1 cellular context compared by ENCODE assay signal in genomic region chr1:46469846-46470245, GRCh38.
TF ChIP-seq lines count a peak whose summit lies in the region.

No MANE protein-coding gene starts in this region.

TF ChIP-seq in H1, 55 proteins besides CTCF, POLR2A, EP300 and RAD21:
- no peak for TF ChIP-seq CBX5 (IDR thresholded peaks at IDR 0.05; ENCODE audit: low read depth, low read length)
- TF ChIP-seq CHD2 (IDR thresholded peaks at IDR 0.05; ENCODE audit: low read length) = no peak
- no peak for TF ChIP-seq BRCA1 (IDR thresholded peaks at IDR 0.05; ENCODE audit: low read depth, low read length)
- TF ChIP-seq USF2 (IDR thresholded peaks at IDR 0.05; ENCODE audit: low read length) = no peak
- no peak for TF ChIP-seq KDM1A (IDR thresholded peaks at IDR 0.05; ENCODE audit: borderline replicate concordance, low read length)
- TF ChIP-seq TAF7 (optimal IDR thresholded peaks at IDR 0.05; ENCODE audit: borderline replicate concordance, low read depth, low read length) = no peak
- TF ChIP-seq RXRA (IDR thresholded peaks at IDR 0.05; ENCODE audit: insufficient read depth, low read depth, low read length) = no peak
- no peak for TF ChIP-seq TBP (IDR thresholded peaks at IDR 0.05; ENCODE audit: low read depth, low read length)
- TF ChIP-seq SP1 (IDR thresholded peaks at IDR 0.05; ENCODE audit: low read depth, low read length) = no peak
- TF ChIP-seq JUND (IDR thresholded peaks at IDR 0.05; ENCODE audit: low read length) = no peak
- no peak for TF ChIP-seq HDAC6 (IDR thresholded peaks at IDR 0.05; ENCODE audit: low read depth, low read length)
